Comparison of ENCODE assay signal across 8 cellular contexts in genomic region chr17:3683054-3683511, GRCh38. TPM values are rescaled to one million over a fixed set of nuclear protein-coding genes. Genes with fewer than 3 reads are reported as not detected.
DNase-seq lines count a peak whose midpoint lies in the region; ATAC-seq and TF ChIP-seq lines count a peak whose summit lies in the region.

No MANE protein-coding gene starts in this region.

- no peaks in the 10 kb centered on the region for H3K79me2 ChIP-seq in hepatocyte

- H3K4me2 ChIP-seq in hepatocyte, result no peak overlapping the region

- H3K27ac Mint-ChIP-seq in activated naive CD4-positive, alpha-beta T cell treated with anti-CD3 and anti-CD28 coated beads, Interleukin-2, amount 50 U/mL, for 72 hours, result peak overlapping the region; percentile 78 to 86

- H3K36me3 Mint-ChIP-seq in activated naive CD4-positive, alpha-beta T cell treated with anti-CD3 and anti-CD28 coated beads, Interleukin-2, amount 50 U/mL, for 72 hours, result peaks cover 0 to 8% of the 10 kb centered on the region in 2 donors

- H3K27ac ChIP-seq in HEK293 (ENCODE audit: extremely low read depth, low read depth, low read length), result no peak overlapping the region
- no peak overlapping the region for H3K27ac ChIP-seq in hepatocyte

- peak; percentile 85 to 88 for ATAC-seq in activated naive CD4-positive, alpha-beta T cell treated with anti-CD3 and anti-CD28 coated beads, Interleukin-2, amount 50 U/mL, for 72 hours

- H3K36me3 ChIP-seq in HEK293 (ENCODE audit: control insufficient read depth in 2 of 2, insufficient read depth in 1 of 2, low read length in 2 of 2), result no peaks in the 10 kb centered on the region
- H3K36me3 ChIP-seq in hepatocyte (replicated peaks; ENCODE audit: insufficient read depth, low read depth), result no peaks in the 10 kb centered on the region

- H3K9me3 ChIP-seq in HEK293 (ENCODE audit: control insufficient read depth, insufficient read depth, low read depth, low read length), result no peaks in the 10 kb centered on the region
- no peaks in the 10 kb centered on the region for H3K9me3 ChIP-seq in hepatocyte (ENCODE audit: low read depth)

- WGBS in hepatocyte (ENCODE audit: low lambda C conversion rate, missing lambda C conversion rate), result 43% methylated on average over 10 of the region's 10 CpGs

- H3K9me3 Mint-ChIP-seq in activated naive CD4-positive, alpha-beta T cell treated with anti-CD3 and anti-CD28 coated beads, Interleukin-2, amount 50 U/mL, for 72 hours, result no peaks in the 10 kb centered on the region

- H2AFZ ChIP-seq in hepatocyte, result no peak overlapping the region

- no peaks in the 10 kb centered on the region for H3K9me2 ChIP-seq in hepatocyte (replicated peaks; ENCODE audit: insufficient read depth)

- TF ChIP-seq CTCF in HEK293 (tag by site-specific recombination; IDR thresholded peaks at IDR 0.05) (peak; percentile 88), hepatocyte (IDR thresholded peaks at IDR 0.05; ENCODE audit: poor library complexity) (peak; percentile 64)

- DNase-seq in COLO829 (ENCODE audit: low spot score), result peak; percentile 59
- DNase-seq in SK-N-DZ (ENCODE audit: low spot score), result peak; percentile 61
- peak in 1 of 2 donors; percentile 73 for DNase-seq in activated naive CD4-positive, alpha-beta T cell treated with anti-CD3 and anti-CD28 coated beads, Interleukin-2, amount 50 U/mL, for 72 hours (ENCODE audit: low spot score in 2 of 2)
- DNase-seq in hepatocyte (ENCODE audit: low spot score), result no peak
- DNase-seq in stimulated activated CD4-positive, alpha-beta T cell treated with anti-CD3 and anti-CD28 coated beads, TNF-alpha, amount 100 ng/mL, for 1 hour (ENCODE audit: low read depth in 3 of 3, low spot score in 1 of 3), result peak; percentile 22 to 38 (median 34)
- DNase-seq in NCI-H2196 (lab: John Stamatoyannopoulos, UW; ENCODE audit: unreplicated experiment), result no peak
- no peak for DNase-seq in NCI-H2029 (lab: John Stamatoyannopoulos, UW)

- H4K20me1 ChIP-seq in hepatocyte (ENCODE audit: insufficient read depth, poor library complexity, severe bottlenecking), result no peaks in the 10 kb centered on the region

- CTCF ChIA-PET in HEK293 (lab: Yijun Ruan, JAX), result interaction anchor here (0.5 to 1.8 kb wide), 26 partner anchors 8 to 1013 kb away, joined by 3 to 19 read pairs (median 4); partner anchors contain the start of genes CTNS, HASPIN, P2RX5 and SHPK

- POLR2A ChIA-PET in HEK293 (lab: Yijun Ruan, JAX), result interaction anchor here (0.6 kb wide), 1 partner anchor 41 kb away, joined by 3 read pairs; the partner anchor contains the start of gene HASPIN

- no peaks in the 10 kb centered on the region for H3K27me3 ChIP-seq in hepatocyte

- H3K4me1 ChIP-seq in HEK293 (ENCODE audit: control insufficient read depth, insufficient read depth, low read length) (no peaks in the 10 kb centered on the region), hepatocyte (ENCODE audit: insufficient read depth) (no peaks in the 10 kb centered on the region)

- no peak overlapping the region for H3K4me3 ChIP-seq in HEK293 (ENCODE audit: low read depth, low read length)
- H3K4me3 ChIP-seq in hepatocyte, result no peak overlapping the region

TF ChIP-seq in HEK293, 187 proteins besides CTCF, POLR2A, EP300 and RAD21 (continues in another document):
- TF ChIP-seq ZFP41 (tag by site-specific recombination; IDR thresholded peaks at IDR 0.05; ENCODE audit: borderline replicate concordance) (no peak), ZBTB8A (tag by site-specific recombination; IDR thresholded peaks at IDR 0.05) (peak; percentile 81), ZNF37A (tag by site-specific recombination; IDR thresholded peaks at IDR 0.05) (no peak), ZNF223 (tag by site-specific recombination; IDR thresholded peaks at IDR 0.05) (peak; percentile 71), SP7 (tag by site-specific recombination; IDR thresholded peaks at IDR 0.05) (0 out of 2 replicates have a peak, but pooled peaks have one; percentile 31), ZFP37 (tag by site-specific recombination; IDR thresholded peaks at IDR 0.05) (no peak), ZNF654 (tag by site-specific recombination; IDR thresholded peaks at IDR 0.05; ENCODE audit: low read depth) (peak; percentile 76), ZNF221 (tag by site-specific recombination; IDR thresholded peaks at IDR 0.05; ENCODE audit: borderline replicate concordance) (no peak), ZNF549 (tag by site-specific recombination; IDR thresholded peaks at IDR 0.05) (no peak), HOXC10 (CRISPR knock-in tag; IDR thresholded peaks at IDR 0.05) (no peak), ZNF302 (tag by site-specific recombination; IDR thresholded peaks at IDR 0.05; ENCODE audit: low read depth) (no peak), ZNF394 (tag by site-specific recombination; IDR thresholded peaks at IDR 0.05; ENCODE audit: borderline replicate concordance) (no peak), ZNF24 (tag by site-specific recombination; IDR thresholded peaks at IDR 0.05) (no peak), REST (tag by site-specific recombination; IDR thresholded peaks at IDR 0.05) (no peak), ZNF391 (tag by site-specific recombination; IDR thresholded peaks at IDR 0.05; ENCODE audit: borderline replicate concordance, low read depth) (peak; percentile 18; the same call in 1 of the 2 replicates), ZNF146 (tag by site-specific recombination; IDR thresholded peaks at IDR 0.05) (no peak), ZSCAN30 (tag by site-specific recombination; IDR thresholded peaks at IDR 0.05) (no peak)

RNA-seq across cellular contexts. Expression of gene P2RX5, which starts 12.9 kb away (rescaled TPM):
- 7.1 and 12.2 TPM in 2 replicates for polyA plus RNA-seq in SK-N-DZ (2014; cell fraction: cytosol; rRNA removed)
- polyA plus RNA-seq in SK-N-DZ (2014; cell fraction: nucleus; rRNA removed), result 14.6 and 15.2 TPM in 2 replicates
- total RNA-seq in activated naive CD4-positive, alpha-beta T cell treated with anti-CD3 and anti-CD28 coated beads, Interleukin-2, amount 50 U/mL, for 72 hours, result 100 to 1,000 TPM in 1 of 2 donors, 10 to 100 TPM in 1; 82.9 to 120 TPM
- total RNA-seq in hepatocyte, result 0.36 TPM in 1 of 2 replicates, not detected in the other
- 0.32 TPM in 1 of 2 replicates, not detected in the other for polyA plus RNA-seq in hepatocyte

RNA-seq across cellular contexts. Expression of gene EMC6, which starts 14.5 kb away (rescaled TPM):
- 52.3 and 64.4 TPM in 2 replicates for polyA plus RNA-seq in SK-N-DZ (2014; cell fraction: cytosol; rRNA removed)
- 29.8 and 34.7 TPM in 2 replicates for polyA plus RNA-seq in SK-N-DZ (2014; cell fraction: nucleus; rRNA removed)
- total RNA-seq in activated naive CD4-positive, alpha-beta T cell treated with anti-CD3 and anti-CD28 coated beads, Interleukin-2, amount 50 U/mL, for 72 hours, result 10 to 100 TPM; 41.6 to 49.8 TPM
- 40.9 and 42.7 TPM in 2 replicates for total RNA-seq in hepatocyte
- polyA plus RNA-seq in hepatocyte, result 117 and 130 TPM in 2 replicates

RNA-seq across cellular contexts. Expression of gene TAX1BP3, which starts 14.7 kb away (rescaled TPM):
- 45.7 and 61.2 TPM in 2 replicates for polyA plus RNA-seq in SK-N-DZ (2014; cell fraction: cytosol; rRNA removed)
- 27.5 and 33.3 TPM in 2 replicates for polyA plus RNA-seq in SK-N-DZ (2014; cell fraction: nucleus; rRNA removed)
- total RNA-seq in activated naive CD4-positive, alpha-beta T cell treated with anti-CD3 and anti-CD28 coated beads, Interleukin-2, amount 50 U/mL, for 72 hours, result 10 to 100 TPM; 17.2 to 24.7 TPM
- 208 and 218 TPM in 2 replicates for total RNA-seq in hepatocyte
- polyA plus RNA-seq in hepatocyte, result 357 and 387 TPM in 2 replicates

RNA-seq across cellular contexts. Expression of gene HASPIN, which starts 40.6 kb away (rescaled TPM):
- 15.4 and 20.0 TPM in 2 replicates for polyA plus RNA-seq in SK-N-DZ (2014; cell fraction: cytosol; rRNA removed)
- polyA plus RNA-seq in SK-N-DZ (2014; cell fraction: nucleus; rRNA removed), result 5.6 TPM in 2 replicates
- 10 to 100 TPM; 24.0 to 26.6 TPM for total RNA-seq in activated naive CD4-positive, alpha-beta T cell treated with anti-CD3 and anti-CD28 coated beads, Interleukin-2, amount 50 U/mL, for 72 hours
- 1.3 and 1.5 TPM in 2 replicates for total RNA-seq in hepatocyte
- 0.54 and 1.1 TPM in 2 replicates for polyA plus RNA-seq in hepatocyte

RNA-seq across cellular contexts. Expression of gene CTNS, which starts 46.5 kb away (rescaled TPM):
- 38.1 and 38.3 TPM in 2 replicates for polyA plus RNA-seq in SK-N-DZ (2014; cell fraction: cytosol; rRNA removed)
- 61.2 and 68.7 TPM in 2 replicates for polyA plus RNA-seq in SK-N-DZ (2014; cell fraction: nucleus; rRNA removed)
- 1 to 10 TPM; 4.9 to 8.7 TPM for total RNA-seq in activated naive CD4-positive, alpha-beta T cell treated with anti-CD3 and anti-CD28 coated beads, Interleukin-2, amount 50 U/mL, for 72 hours
- 28.1 and 28.7 TPM in 2 replicates for total RNA-seq in hepatocyte
- 23.7 and 26.0 TPM in 2 replicates for polyA plus RNA-seq in hepatocyte

Comparison
In these comparisons a context has a peak if more than half of its experiments do, and no peak if none do; other contexts are left out.
1. DNase-seq: peak in COLO829 (single experiment), SK-N-DZ (single experiment) and stimulated activated CD4-positive, alpha-beta T cell treated with anti-CD3 and anti-CD28 coated beads, TNF-alpha, amount 100 ng/mL, for 1 hour (3 of 3); none in hepatocyte (single experiment), NCI-H2196 (single experiment) and NCI-H2029 (single experiment).
2. RNA of gene P2RX5, which starts 12.9 kb away (total RNA-seq): 82.9 to 120 TPM in activated naive CD4-positive, alpha-beta T cell treated with anti-CD3 and anti-CD28 coated beads, Interleukin-2, amount 50 U/mL, for 72 hours; 0.36 TPM in hepatocyte; every median in the first group is over 10 times any median in the second.